ENCODE assay signal across 8 cellular contexts in genomic region chr4:52051615-52052474, GRCh38. TPM values are rescaled to one million over a fixed set of nuclear protein-coding genes. Genes with fewer than 3 reads are reported as not detected.
A peak's percentile ranks its signal among the peaks of the same experiment; 100 is the strongest.
DNase-seq lines count a peak whose midpoint lies in the region; ATAC-seq and TF ChIP-seq lines count a peak whose summit lies in the region.

No MANE protein-coding gene starts in this region.

- H3K27ac ChIP-seq in SU-DHL-6 (ENCODE audit: low read depth, low read length) (no peak overlapping the region), uterus (peak overlapping the region; percentile 46 to 62)

- no peaks in the 10 kb centered on the region for H3K9me2 ChIP-seq in SU-DHL-6 (replicated peaks; ENCODE audit: insufficient read depth, low read length)

- DNase-seq in DMS153 treated with DMSO at 0.1 percent for 48 hours (lab: John Stamatoyannopoulos, UW; ENCODE audit: unreplicated experiment) = peak; percentile 73
- peak; percentile 81 for DNase-seq in mucosa of gallbladder (ENCODE audit: low spot score)
- peak; percentile 47 to 68 for DNase-seq in uterus
- DNase-seq in activated gamma-delta T cell (lab: John Stamatoyannopoulos, UW) = no peak

- H4K20me1 ChIP-seq in SU-DHL-6 (ENCODE audit: low read depth, low read length) = no peaks in the 10 kb centered on the region

- H3K9me3 ChIP-seq in SU-DHL-6 (ENCODE audit: insufficient read depth, low read length) = no peaks in the 10 kb centered on the region
- H3K9me3 ChIP-seq in uterus = no peaks in the 10 kb centered on the region

- TF ChIP-seq CTCF in SU-DHL-6 (IDR thresholded peaks at IDR 0.05; ENCODE audit: insufficient read depth, low read length, poor library complexity, severe bottlenecking) (no peak), uterus (IDR thresholded peaks at IDR 0.05) (no peak)

- TF ChIP-seq POLR2A in uterus (IDR thresholded peaks at IDR 0.05) = no peak

- peak; percentile 67 for ATAC-seq in GM19351 (IDR thresholded peaks at IDR 0.05; ENCODE audit: unreplicated experiment)
- ATAC-seq in HG03469 (IDR thresholded peaks at IDR 0.05; ENCODE audit: unreplicated experiment) = peak; percentile 48
- peak; percentile 96 for ATAC-seq in esophagus mucosa

- H3K4me3 ChIP-seq in SU-DHL-6 (ENCODE audit: insufficient read depth, low read length, poor library complexity, severe bottlenecking) (peak overlapping the region; percentile 16), uterus (peak overlapping the region; percentile 39 to 45)

- peak overlapping the region; percentile 18; the same call in 1 of the 2 replicates for H3K9ac ChIP-seq in SU-DHL-6 (ENCODE audit: low read length)

- H2AFZ ChIP-seq in SU-DHL-6 (ENCODE audit: low read depth, low read length, severe bottlenecking) = peak overlapping the region; percentile 4

- H3K36me3 ChIP-seq in SU-DHL-6 (ENCODE audit: low read length) = no peaks in the 10 kb centered on the region
- no peaks in the 10 kb centered on the region for H3K36me3 ChIP-seq in uterus

- peaks cover 7% of the 10 kb centered on the region; the same call in 1 of the 2 replicates for H3F3A ChIP-seq in SU-DHL-6 (ENCODE audit: insufficient read depth)

- peak overlapping the region; percentile 51 for H3K4me2 ChIP-seq in SU-DHL-6 (ENCODE audit: low read depth, low read length, poor library complexity, severe bottlenecking)

- intact Hi-C loops in uterus (cut with DNase I; ENCODE audit: low total_unique reads) = no loop called here

- no peaks in the 10 kb centered on the region for H3K79me2 ChIP-seq in SU-DHL-6 (ENCODE audit: insufficient read depth, low read length)

- H3K4me1 ChIP-seq in uterus = no peaks in the 10 kb centered on the region

- H3K27me3 ChIP-seq in SU-DHL-6 (ENCODE audit: low read length) = no peaks in the 10 kb centered on the region
- no peaks in the 10 kb centered on the region for H3K27me3 ChIP-seq in uterus

RNA-seq across cellular contexts. Expression of gene SPATA18, which starts 0.7 kb away (rescaled TPM):
- total RNA-seq in esophagus mucosa (11.9 TPM), mucosa of gallbladder (20.1 TPM), uterus (10 to 100 TPM in 1 of 4 donors, 1 to 10 TPM in 1, under 1 TPM in 2; under 0.01 to 12.2 (median 4.2) TPM)

RNA-seq across cellular contexts. Expression of gene SGCB, which starts 13.7 kb away (rescaled TPM):
- total RNA-seq in esophagus mucosa (7.4 TPM), mucosa of gallbladder (62.5 TPM), uterus (10 to 100 TPM; 21.5 to 61.6 (median 44.6) TPM)

RNA-seq across cellular contexts. Expression of gene LRRC66, which starts 31.7 kb away (rescaled TPM):
- 0.12 TPM for total RNA-seq in esophagus mucosa
- 1.9 TPM for total RNA-seq in mucosa of gallbladder
- 1 to 10 TPM in 1 of 4 donors, under 1 TPM in 1, not detected in 2; 0.90 to 1.5 TPM for total RNA-seq in uterus
